10 cellular contexts compared by ENCODE assay signal in genomic region chr9:78365979-78366697, GRCh38.
A peak's percentile ranks its signal among the peaks of the same experiment; 100 is the strongest.
DNase-seq lines count a peak whose midpoint lies in the region; ATAC-seq and TF ChIP-seq lines count a peak whose summit lies in the region.
"Had no signal": no experiment of that assay in that cellular context is flagged by ENCODE, and none has a peak within 500 bp of the region (broad histone marks: within the 10 kb centered on the region; RNA-seq: fewer than 3 reads in every experiment).

No MANE protein-coding gene starts in this region.

- no peak overlapping the region for H3K4me3 ChIP-seq in right atrium auricular region
- no peak overlapping the region for H3K4me3 ChIP-seq in Peyer's patch
- no peak overlapping the region for H3K4me3 ChIP-seq in foreskin fibroblast (ENCODE audit: low read depth in 1 of 2, low read length in 2 of 2)

- H3K4me1 Mint-ChIP-seq in activated T-cell treated with anti-CD3 and anti-CD28 coated beads, Interleukin-2, amount 50 U/mL, for 24 hours (ENCODE audit: low read depth) = no peaks in the 10 kb centered on the region
- H3K4me1 Mint-ChIP-seq: activated naive CD4-positive, alpha-beta T cell treated with anti-CD3 and anti-CD28 coated beads, Interleukin-2, amount 50 U/mL, for 24 hours had no signal

- H3K27me3 Mint-ChIP-seq in activated T-cell treated with anti-CD3 and anti-CD28 coated beads, Interleukin-2, amount 50 U/mL, for 24 hours = peaks cover 17% of the 10 kb centered on the region

- H3K9me3 ChIP-seq in right atrium auricular region (no peaks in the 10 kb centered on the region), Peyer's patch (no peaks in the 10 kb centered on the region)
- H3K9me3 ChIP-seq: neutrophil had no signal

- no peak overlapping the region for H3K4me3 Mint-ChIP-seq in activated T-cell treated with anti-CD3 and anti-CD28 coated beads, Interleukin-2, amount 50 U/mL, for 24 hours
- H3K4me3 Mint-ChIP-seq: activated naive CD4-positive, alpha-beta T cell treated with anti-CD3 and anti-CD28 coated beads, Interleukin-2, amount 50 U/mL, for 24 hours had no signal

- no peak overlapping the region for H3K27ac ChIP-seq in right atrium auricular region
- H3K27ac ChIP-seq in Peyer's patch = no peak overlapping the region
- H3K27ac ChIP-seq: neutrophil had no signal

- no peaks in the 10 kb centered on the region for H3K36me3 ChIP-seq in right atrium auricular region
- H3K36me3 ChIP-seq in Peyer's patch = no peaks in the 10 kb centered on the region
- H3K36me3 ChIP-seq: neutrophil had no signal

- no peak for TF ChIP-seq POLR2A in Peyer's patch (IDR thresholded peaks at IDR 0.05)

- H3K27me3 ChIP-seq in right atrium auricular region = no peaks in the 10 kb centered on the region
- H3K27me3 ChIP-seq in Peyer's patch = no peaks in the 10 kb centered on the region
- H3K27me3 ChIP-seq: neutrophil had no signal

- ATAC-seq in left cardiac atrium (no peak), HG02970 (IDR thresholded peaks at IDR 0.05; ENCODE audit: low FRiP score, unreplicated experiment) (no peak)
- ATAC-seq in stimulated activated naive CD8-positive, alpha-beta T cell treated with anti-CD3 and anti-CD28 coated beads, Interleukin-15, Interleukin-2, amounts not matched to agents 100 U/mL and 50 U/mL, for 24 hours = no peak

- no peaks in the 10 kb centered on the region for H3K9me3 Mint-ChIP-seq in activated T-cell treated with anti-CD3 and anti-CD28 coated beads, Interleukin-2, amount 50 U/mL, for 24 hours
- H3K9me3 Mint-ChIP-seq: activated naive CD4-positive, alpha-beta T cell treated with anti-CD3 and anti-CD28 coated beads, Interleukin-2, amount 50 U/mL, for 24 hours had no signal

- intact Hi-C loops in left cardiac atrium (cut with DNase I) = loop anchor here in 1 of 2 donors (10.0 kb wide), 1 partner anchor 101 kb away; no protein-coding TSS in a partner anchor

- no peak for DNase-seq in right atrium auricular region (ENCODE audit: low spot score)
- DNase-seq in left cardiac atrium = no peak
- no peak for DNase-seq in Peyer's patch
- DNase-seq in foreskin fibroblast = peak in 1 of 2 donors; percentile 46
- no peak for DNase-seq in GF-D8 (lab: John Stamatoyannopoulos, UW)
- DNase-seq in activated T-cell treated with anti-CD3 and anti-CD28 coated beads, Interleukin-2, amount 50 U/mL, for 24 hours = no peak
- DNase-seq in stimulated activated naive CD8-positive, alpha-beta T cell treated with anti-CD3 and anti-CD28 coated beads, Interleukin-15, Interleukin-2, amounts not matched to agents 100 U/mL and 50 U/mL, for 24 hours = no peak

- H3K4me1 ChIP-seq in right atrium auricular region (no peaks in the 10 kb centered on the region), Peyer's patch (no peaks in the 10 kb centered on the region)

- H3K27ac Mint-ChIP-seq in activated T-cell treated with anti-CD3 and anti-CD28 coated beads, Interleukin-2, amount 50 U/mL, for 24 hours = no peak overlapping the region
- H3K27ac Mint-ChIP-seq: activated naive CD4-positive, alpha-beta T cell treated with anti-CD3 and anti-CD28 coated beads, Interleukin-2, amount 50 U/mL, for 24 hours had no signal

- H3K36me3 Mint-ChIP-seq in activated T-cell treated with anti-CD3 and anti-CD28 coated beads, Interleukin-2, amount 50 U/mL, for 24 hours (ENCODE audit: low read depth) = no peaks in the 10 kb centered on the region
- H3K36me3 Mint-ChIP-seq: activated naive CD4-positive, alpha-beta T cell treated with anti-CD3 and anti-CD28 coated beads, Interleukin-2, amount 50 U/mL, for 24 hours had no signal

- TF ChIP-seq CTCF in right atrium auricular region (IDR thresholded peaks at IDR 0.05) (peak; percentile 18 to 61), Peyer's patch (IDR thresholded peaks at IDR 0.05) (peak in 5 of 6 experiments; percentile 14 to 30 (median 26)), foreskin fibroblast (IDR thresholded peaks at IDR 0.05; ENCODE audit: low read depth, low read length) (peak; percentile 67)
